Comparison of ENCODE assay signal across 8 cellular contexts in the genomic region with DNA sequence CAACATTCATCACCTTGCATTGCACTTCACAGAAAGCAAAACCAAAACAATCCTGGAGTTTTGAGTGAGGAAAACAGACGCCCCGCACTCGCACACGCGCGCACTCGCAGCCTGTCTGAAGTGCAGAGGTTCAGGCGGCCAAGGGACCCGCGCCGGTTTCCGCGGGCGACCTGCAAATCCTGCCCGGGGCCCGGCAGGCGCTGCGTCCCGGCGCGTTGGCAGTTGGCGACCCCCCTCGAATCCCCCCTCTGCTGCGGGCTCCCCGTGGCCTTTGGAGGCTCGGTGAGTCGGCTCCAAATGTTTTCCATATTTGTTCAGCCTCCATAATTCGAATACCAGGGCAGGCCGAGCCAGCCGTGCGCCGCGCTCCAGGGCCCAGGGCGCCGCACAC. TPM values are rescaled to one million over a fixed set of nuclear protein-coding genes. Genes with fewer than 3 reads are reported as not detected.
DNase-seq lines count a peak whose midpoint lies in the region; ATAC-seq and TF ChIP-seq lines count a peak whose summit lies in the region.

A gene with protein sequence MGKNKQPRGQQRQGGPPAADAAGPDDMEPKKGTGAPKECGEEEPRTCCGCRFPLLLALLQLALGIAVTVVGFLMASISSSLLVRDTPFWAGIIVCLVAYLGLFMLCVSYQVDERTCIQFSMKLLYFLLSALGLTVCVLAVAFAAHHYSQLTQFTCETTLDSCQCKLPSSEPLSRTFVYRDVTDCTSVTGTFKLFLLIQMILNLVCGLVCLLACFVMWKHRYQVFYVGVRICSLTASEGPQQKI (plus strand): TSS at position 324 of the 391 bp plus-strand sequence. CDS start 100 bp downstream, outside the sequence.

- no peak for TF ChIP-seq POLR2A in right lobe of liver (IDR thresholded peaks at IDR 0.05)

- BruUV-seq in Calu3 (replicated peaks; lab: Mats Ljungman, UMichigan): no TSS peak

- peak within 1 kb of the TSS; percentile 71 to 90 for H3K4me3 ChIP-seq in duodenal mucosa (ENCODE audit: low read depth in 1 of 2, low read length in 2 of 2)
- H3K4me3 ChIP-seq in right lobe of liver: peak within 1 kb of the TSS; percentile 39 to 47 (median 46)

- H3K27me3 ChIP-seq in duodenal mucosa (ENCODE audit: control insufficient read depth in 1 of 2, insufficient read depth in 2 of 2, low read length in 2 of 2) (no peaks in the 10 kb centered on the region), right lobe of liver (peaks cover 0 to 7% of the 10 kb centered on the region in 2 donors)

- no peaks in the 10 kb centered on the region for H3K9me3 Mint-ChIP-seq in Calu3 (ENCODE audit: low read depth, unreplicated experiment)
- no peaks in the 10 kb centered on the region for H3K9me3 Mint-ChIP-seq in stimulated activated naive CD8-positive, alpha-beta T cell treated with anti-CD3 and anti-CD28 coated beads, Interleukin-15, Interleukin-2, amounts not matched to agents 100 ng/mL and 50 ng/mL, for 24 hours

- H3K27me3 Mint-ChIP-seq in Calu3 (ENCODE audit: unreplicated experiment): no peaks in the 10 kb centered on the region
- H3K27me3 Mint-ChIP-seq in stimulated activated naive CD8-positive, alpha-beta T cell treated with anti-CD3 and anti-CD28 coated beads, Interleukin-15, Interleukin-2, amounts not matched to agents 100 ng/mL and 50 ng/mL, for 24 hours: peaks cover 66% of the 10 kb centered on the region

- DNase-seq in Calu3 (peak; percentile 68), GM20000 (ENCODE audit: low spot score) (peak; percentile 32), NCI-H774 (lab: John Stamatoyannopoulos, UW) (peak; percentile 83), right lobe of liver (peak; percentile 46 to 57 (median 46)), 8988T (no peak)
- no peak for DNase-seq in activated effector memory CD4-positive, alpha-beta T cell treated with Interleukin-2 at 50 U/mL for 16 hours

- H3K27ac Mint-ChIP-seq in Calu3 (ENCODE audit: unreplicated experiment): peak within 1 kb of the TSS; percentile 71
- H3K27ac Mint-ChIP-seq in stimulated activated naive CD8-positive, alpha-beta T cell treated with anti-CD3 and anti-CD28 coated beads, Interleukin-15, Interleukin-2, amounts not matched to agents 100 ng/mL and 50 ng/mL, for 24 hours: no peak within 1 kb of the TSS

- peak within 1 kb of the TSS; percentile 68 for H3K27ac ChIP-seq in duodenal mucosa (ENCODE audit: low read depth, low read length)
- H3K27ac ChIP-seq in right lobe of liver: peak within 1 kb of the TSS in 1 of 3 donors; percentile 2

- peaks cover 11% of the 10 kb centered on the region for H3K36me3 Mint-ChIP-seq in Calu3 (ENCODE audit: insufficient read depth, unreplicated experiment)
- no peaks in the 10 kb centered on the region for H3K36me3 Mint-ChIP-seq in stimulated activated naive CD8-positive, alpha-beta T cell treated with anti-CD3 and anti-CD28 coated beads, Interleukin-15, Interleukin-2, amounts not matched to agents 100 ng/mL and 50 ng/mL, for 24 hours (ENCODE audit: low read depth)

- peak; percentile 48 to 63 (median 56) for ATAC-seq in right lobe of liver

- H3K4me3 Mint-ChIP-seq in Calu3 (ENCODE audit: low read depth, unreplicated experiment): peak within 1 kb of the TSS; percentile 88
- peak within 1 kb of the TSS; percentile 78 for H3K4me3 Mint-ChIP-seq in stimulated activated naive CD8-positive, alpha-beta T cell treated with anti-CD3 and anti-CD28 coated beads, Interleukin-15, Interleukin-2, amounts not matched to agents 100 ng/mL and 50 ng/mL, for 24 hours

- CTCF ChIA-PET in Calu3 (lab: Charles Lee): interaction anchor here (0.7 to 1.3 kb wide), 3 partner anchors 9 to 44 kb away, joined by 3 read pairs; no protein-coding TSS in a partner anchor

- H3K4me1 Mint-ChIP-seq in Calu3 (ENCODE audit: low read depth, unreplicated experiment): peaks cover 16% of the 10 kb centered on the region
- peaks cover 9% of the 10 kb centered on the region for H3K4me1 Mint-ChIP-seq in stimulated activated naive CD8-positive, alpha-beta T cell treated with anti-CD3 and anti-CD28 coated beads, Interleukin-15, Interleukin-2, amounts not matched to agents 100 ng/mL and 50 ng/mL, for 24 hours (ENCODE audit: low read depth)

- H3K36me3 ChIP-seq in duodenal mucosa (ENCODE audit: control insufficient read depth in 1 of 2, insufficient read depth in 2 of 2, low read length in 2 of 2): no peaks in the 10 kb centered on the region
- no peaks in the 10 kb centered on the region for H3K36me3 ChIP-seq in right lobe of liver

- H3K9me3 ChIP-seq in duodenal mucosa (ENCODE audit: control insufficient read depth in 1 of 2, low read length in 2 of 2) (no peaks in the 10 kb centered on the region), right lobe of liver (no peaks in the 10 kb centered on the region)

- TF ChIP-seq CTCF in Calu3 (IDR thresholded peaks at IDR 0.05; ENCODE audit: unreplicated experiment) (no peak), GM20000 (IDR thresholded peaks at IDR 0.05; ENCODE audit: extremely low read depth, missing control alignments) (no peak), right lobe of liver (IDR thresholded peaks at IDR 0.05) (no peak)

- intact Hi-C loops in Calu3 (cut with micrococcal nuclease; ENCODE audit: unreplicated experiment) (no loop called here), right lobe of liver (cut with DNase I) (no loop called here)

- H3K9ac ChIP-seq in duodenal mucosa (ENCODE audit: low read depth in 1 of 2, low read length in 2 of 2): peak within 1 kb of the TSS; percentile 47 to 67

- H3K4me1 ChIP-seq in duodenal mucosa (ENCODE audit: control insufficient read depth in 1 of 2, insufficient read depth in 2 of 2, low read length in 2 of 2) (peaks cover 4 to 14% of the 10 kb centered on the region in 2 donors), right lobe of liver (peaks cover 0 to 6% (median 0%) of the 10 kb centered on the region in 4 donors)

- 0% methylated on average over 6 of the region's 35 CpGs for WGBS in right lobe of liver (ENCODE audit: insufficient coverage, low coverage, low lambda C conversion rate, missing lambda C conversion rate)

RNA-seq across cellular contexts. Expression of the gene that starts here (rescaled TPM):
- total RNA-seq in Calu3 (2022) (7.0 and 8.9 TPM in 2 replicates), right lobe of liver (1 to 10 TPM in 1 of 6 experiments, under 1 TPM in 5; 0.18 to 1.2 (median 0.54) TPM)

Comparison
In these comparisons a context has a peak if more than half of its experiments do, and no peak if none do; other contexts are left out.
1. DNase-seq: peak in Calu3 (single experiment), GM20000 (single experiment), NCI-H774 (single experiment) and right lobe of liver (3 of 3); none in 8988T (single experiment) and activated effector memory CD4-positive, alpha-beta T cell treated with Interleukin-2 at 50 U/mL for 16 hours (single experiment).